Comparison of ENCODE assay signal across 2 cellular contexts in the genomic region with DNA sequence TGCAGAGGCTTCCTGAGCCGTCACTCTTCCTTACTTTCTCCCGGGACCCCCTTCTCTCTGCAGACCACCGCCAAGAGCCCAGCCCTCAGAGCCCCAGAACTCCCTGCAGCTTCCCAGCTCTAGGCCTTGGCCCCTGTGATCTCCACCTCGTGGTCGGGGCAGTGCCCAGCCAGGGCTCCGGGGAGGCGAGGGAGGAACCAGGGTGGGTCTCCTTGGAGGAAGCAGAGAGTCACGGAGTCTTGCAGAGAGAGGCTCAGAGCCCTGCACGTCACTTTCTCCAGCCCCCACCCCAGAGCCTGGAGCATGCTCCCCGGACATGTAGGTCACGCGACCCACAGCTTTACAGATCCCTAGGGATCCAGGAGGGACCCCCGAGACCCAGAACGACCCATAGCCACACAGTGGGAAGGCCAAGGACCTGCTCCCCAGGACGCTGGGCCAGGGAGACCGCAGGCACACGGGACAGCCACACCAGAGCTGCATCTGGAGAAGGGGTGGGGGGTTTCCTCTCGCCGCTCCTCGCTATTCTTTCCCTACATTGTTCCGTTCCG.
TF ChIP-seq lines count a peak whose summit lies in the region.

No MANE protein-coding gene starts in this region.

TF ChIP-seq in SK-N-SH treated with all-trans-retinoic acid at 6 μM for 48 hours, 23 proteins besides CTCF, POLR2A, EP300 and RAD21 (continued from another document):
- TF ChIP-seq SNAI2 (CRISPR knock-in tag; IDR thresholded peaks at IDR 0.05) (no peak), ZNF70 (CRISPR knock-in tag; IDR thresholded peaks at IDR 0.05) (no peak), ZFP3 (CRISPR knock-in tag; IDR thresholded peaks at IDR 0.05) (no peak), PPARA (CRISPR knock-in tag; IDR thresholded peaks at IDR 0.05; ENCODE audit: borderline replicate concordance) (no peak), ESRRG (CRISPR knock-in tag; IDR thresholded peaks at IDR 0.05) (no peak)

TF ChIP-seq in SK-N-SH, 30 proteins besides CTCF, POLR2A, EP300 and RAD21 (continued from another document):
- TF ChIP-seq, protein P1, sequence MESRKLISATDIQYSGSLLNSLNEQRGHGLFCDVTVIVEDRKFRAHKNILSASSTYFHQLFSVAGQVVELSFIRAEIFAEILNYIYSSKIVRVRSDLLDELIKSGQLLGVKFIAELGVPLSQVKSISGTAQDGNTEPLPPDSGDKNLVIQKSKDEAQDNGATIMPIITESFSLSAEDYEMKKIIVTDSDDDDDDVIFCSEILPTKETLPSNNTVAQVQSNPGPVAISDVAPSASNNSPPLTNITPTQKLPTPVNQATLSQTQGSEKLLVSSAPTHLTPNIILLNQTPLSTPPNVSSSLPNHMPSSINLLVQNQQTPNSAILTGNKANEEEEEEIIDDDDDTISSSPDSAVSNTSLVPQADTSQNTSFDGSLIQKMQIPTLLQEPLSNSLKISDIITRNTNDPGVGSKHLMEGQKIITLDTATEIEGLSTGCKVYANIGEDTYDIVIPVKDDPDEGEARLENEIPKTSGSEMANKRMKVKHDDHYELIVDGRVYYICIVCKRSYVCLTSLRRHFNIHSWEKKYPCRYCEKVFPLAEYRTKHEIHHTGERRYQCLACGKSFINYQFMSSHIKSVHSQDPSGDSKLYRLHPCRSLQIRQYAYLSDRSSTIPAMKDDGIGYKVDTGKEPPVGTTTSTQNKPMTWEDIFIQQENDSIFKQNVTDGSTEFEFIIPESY (IDR thresholded peaks at IDR 0.05; ENCODE audit: borderline replicate concordance, low read depth) = no peak
